Comparison of ENCODE assay signal across 28 cellular contexts in genomic region chr5:65382582-65382981, GRCh38.
DNase-seq lines count a peak whose midpoint lies in the region; ATAC-seq, FAIRE-seq and TF ChIP-seq lines count a peak whose summit lies in the region.
"Had no signal": no experiment of that assay in that cellular context is flagged by ENCODE, and none has a peak within 500 bp of the region (broad histone marks: within the 10 kb centered on the region; RNA-seq: fewer than 3 reads in every experiment).

No MANE protein-coding gene starts in this region.

- intact Hi-C loops in activated T-helper 1 cell treated with anti-CD3 and anti-CD28 coated beads, Interleukin-12 subunit alpha, Interleukin-12 subunit beta, Interleukin-2, Interleukin-4 antibody, amounts not matched to agents 30 ng/mL and 10 ng/mL and 1 ng/mL, durations not matched to agents 14 hours and 24 hours and 36 hours (cut with micrococcal nuclease), result no loop called here

- H3K27ac Mint-ChIP-seq in activated naive CD8-positive, alpha-beta T cell treated with anti-CD3 and anti-CD28 coated beads, Interleukin-2, amount 50 U/mL, for 24 hours, result no peak overlapping the region
- no peak overlapping the region for H3K27ac Mint-ChIP-seq in activated T-helper 1 cell treated with anti-CD3 and anti-CD28 coated beads, Interleukin-12 subunit alpha, Interleukin-12 subunit beta, Interleukin-2, Interleukin-4 antibody, amounts not matched to agents 30 ng/mL and 10 ng/mL and 1 ng/mL, durations not matched to agents 14 hours and 24 hours and 36 hours
- H3K27ac Mint-ChIP-seq in nephron progenitor cell, result no peak overlapping the region
- H3K27ac Mint-ChIP-seq: activated naive CD4-positive, alpha-beta T cell treated with anti-CD3 and anti-CD28 coated beads, Interleukin-2, amount 50 U/mL, for 72 hours; GM23338; T-helper 2 cell treated with Interferon-gamma antibody and Interleukin-4, amounts not matched to agents 5 μg/mL and 100 μg/mL, for 36 hours had no signal

- no peak overlapping the region for H3K4me3 Mint-ChIP-seq in activated naive CD8-positive, alpha-beta T cell treated with anti-CD3 and anti-CD28 coated beads, Interleukin-2, amount 50 U/mL, for 24 hours
- H3K4me3 Mint-ChIP-seq in activated T-helper 1 cell treated with anti-CD3 and anti-CD28 coated beads, Interleukin-12 subunit alpha, Interleukin-12 subunit beta, Interleukin-2, Interleukin-4 antibody, amounts not matched to agents 30 ng/mL and 10 ng/mL and 1 ng/mL, durations not matched to agents 14 hours and 24 hours and 36 hours, result no peak overlapping the region
- no peak overlapping the region for H3K4me3 Mint-ChIP-seq in nephron progenitor cell
- H3K4me3 Mint-ChIP-seq: GM23338; T-helper 2 cell treated with Interferon-gamma antibody and Interleukin-4, amounts not matched to agents 5 μg/mL and 100 μg/mL, for 36 hours had no signal

- no peaks in the 10 kb centered on the region for H3K36me3 Mint-ChIP-seq in activated naive CD8-positive, alpha-beta T cell treated with anti-CD3 and anti-CD28 coated beads, Interleukin-2, amount 50 U/mL, for 24 hours (ENCODE audit: low read depth)
- no peaks in the 10 kb centered on the region for H3K36me3 Mint-ChIP-seq in activated T-helper 1 cell treated with anti-CD3 and anti-CD28 coated beads, Interleukin-12 subunit alpha, Interleukin-12 subunit beta, Interleukin-2, Interleukin-4 antibody, amounts not matched to agents 30 ng/mL and 10 ng/mL and 1 ng/mL, durations not matched to agents 14 hours and 24 hours and 36 hours (ENCODE audit: low read depth)
- H3K36me3 Mint-ChIP-seq in nephron progenitor cell (ENCODE audit: low read depth), result peaks cover 3% of the 10 kb centered on the region
- H3K36me3 Mint-ChIP-seq: activated naive CD4-positive, alpha-beta T cell treated with anti-CD3 and anti-CD28 coated beads, Interleukin-2, amount 50 U/mL, for 72 hours had no signal

- H3K9me3 ChIP-seq in RWPE2 (ENCODE audit: severe bottlenecking), result no peaks in the 10 kb centered on the region
- H3K9me3 ChIP-seq: breast epithelium, Caco-2, colonic mucosa, suprapubic skin had no signal

- peak; percentile 6 for FAIRE-seq in H54 (lab: Jason Lieb, UNC)
- FAIRE-seq: GM18507, small intestine had no signal

- no peak for TF ChIP-seq CTCF in RWPE2 (IDR thresholded peaks at IDR 0.05; ENCODE audit: poor library complexity, severe bottlenecking)
- TF ChIP-seq CTCF in nephron progenitor cell (IDR thresholded peaks at IDR 0.05), result no peak

- H3K4me3 ChIP-seq in RWPE2 (ENCODE audit: severe bottlenecking), result no peak overlapping the region
- H3K4me3 ChIP-seq: breast epithelium, colonic mucosa, GM23338, suprapubic skin had no signal

- H3K4me1 Mint-ChIP-seq in activated naive CD8-positive, alpha-beta T cell treated with anti-CD3 and anti-CD28 coated beads, Interleukin-2, amount 50 U/mL, for 24 hours, result no peaks in the 10 kb centered on the region
- no peaks in the 10 kb centered on the region for H3K4me1 Mint-ChIP-seq in activated T-helper 1 cell treated with anti-CD3 and anti-CD28 coated beads, Interleukin-12 subunit alpha, Interleukin-12 subunit beta, Interleukin-2, Interleukin-4 antibody, amounts not matched to agents 30 ng/mL and 10 ng/mL and 1 ng/mL, durations not matched to agents 14 hours and 24 hours and 36 hours (ENCODE audit: low read depth)
- H3K4me1 Mint-ChIP-seq in nephron progenitor cell, result no peaks in the 10 kb centered on the region
- H3K4me1 Mint-ChIP-seq: GM23338 had no signal

- H3K27me3 ChIP-seq in RWPE2 (ENCODE audit: insufficient read depth, poor library complexity, severe bottlenecking), result no peaks in the 10 kb centered on the region
- H3K27me3 ChIP-seq: breast epithelium, colonic mucosa, suprapubic skin had no signal

- no peaks in the 10 kb centered on the region for H3K27me3 Mint-ChIP-seq in activated naive CD8-positive, alpha-beta T cell treated with anti-CD3 and anti-CD28 coated beads, Interleukin-2, amount 50 U/mL, for 24 hours
- no peaks in the 10 kb centered on the region for H3K27me3 Mint-ChIP-seq in activated T-helper 1 cell treated with anti-CD3 and anti-CD28 coated beads, Interleukin-12 subunit alpha, Interleukin-12 subunit beta, Interleukin-2, Interleukin-4 antibody, amounts not matched to agents 30 ng/mL and 10 ng/mL and 1 ng/mL, durations not matched to agents 14 hours and 24 hours and 36 hours (ENCODE audit: insufficient read depth)
- no peaks in the 10 kb centered on the region for H3K27me3 Mint-ChIP-seq in nephron progenitor cell (ENCODE audit: low read depth, poor library complexity)

- no peaks in the 10 kb centered on the region for H3K4me1 ChIP-seq in RWPE2 (ENCODE audit: insufficient read depth, poor library complexity, severe bottlenecking)
- H3K4me1 ChIP-seq: breast epithelium, Caco-2, colonic mucosa, suprapubic skin had no signal

- no peak for DNase-seq in H54 (ENCODE audit: insufficient read length, low spot score)
- peak; percentile 24 for DNase-seq in LHCN-M2 (ENCODE audit: low read depth)
- no peak for DNase-seq in RWPE2 (ENCODE audit: low spot score)
- peak; percentile 22 for DNase-seq in iris pigment epithelial cell (ENCODE audit: low read depth)
- no peak for DNase-seq in activated naive CD8-positive, alpha-beta T cell treated with anti-CD3 and anti-CD28 coated beads, Interleukin-2, amount 50 U/mL, for 24 hours
- DNase-seq in activated T-helper 1 cell treated with anti-CD3 and anti-CD28 coated beads, Interleukin-12 subunit alpha, Interleukin-12 subunit beta, Interleukin-2, Interleukin-4 antibody, amounts not matched to agents 30 ng/mL and 10 ng/mL and 1 ng/mL, durations not matched to agents 14 hours and 24 hours and 36 hours (ENCODE audit: low spot score), result no peak
- DNase-seq in nephron progenitor cell, result no peak
- DNase-seq: anterior cingulate cortex; C1 segment of cervical spinal cord; Caco-2; colonic mucosa; DMS79 treated with DMSO at 0.1 percent for 48 hours; effector CD4-positive, alpha-beta T cell; Kasumi-1; left ventricle myocardium superior; NCI-H146; NCI-H2107; NCI-H446 treated with DMSO at 0.1 percent for 48 hours; SHP77 treated with DMSO at 0.1 percent for 48 hours; small intestine; stimulated activated naive CD4-positive, alpha-beta T cell treated with Interleukin-2 at 50 U/mL for 16 hours had no signal

- no peak overlapping the region for H3K27ac ChIP-seq in RWPE2 (ENCODE audit: poor library complexity, severe bottlenecking)
- H3K27ac ChIP-seq: breast epithelium, colonic mucosa, suprapubic skin had no signal

- no peaks in the 10 kb centered on the region for H3K9me3 Mint-ChIP-seq in activated naive CD8-positive, alpha-beta T cell treated with anti-CD3 and anti-CD28 coated beads, Interleukin-2, amount 50 U/mL, for 24 hours
- no peaks in the 10 kb centered on the region for H3K9me3 Mint-ChIP-seq in activated T-helper 1 cell treated with anti-CD3 and anti-CD28 coated beads, Interleukin-12 subunit alpha, Interleukin-12 subunit beta, Interleukin-2, Interleukin-4 antibody, amounts not matched to agents 30 ng/mL and 10 ng/mL and 1 ng/mL, durations not matched to agents 14 hours and 24 hours and 36 hours
- peaks cover 3% of the 10 kb centered on the region for H3K9me3 Mint-ChIP-seq in nephron progenitor cell
- H3K9me3 Mint-ChIP-seq: activated naive CD4-positive, alpha-beta T cell treated with anti-CD3 and anti-CD28 coated beads, Interleukin-2, amount 50 U/mL, for 72 hours; GM23338; T-helper 2 cell treated with Interferon-gamma antibody and Interleukin-4, amounts not matched to agents 5 μg/mL and 100 μg/mL, for 36 hours had no signal

- no peak for TF ChIP-seq POLR2A in H54 (IDR thresholded peaks at IDR 0.05; ENCODE audit: low read depth, low read length)

- peak; percentile 45; the same call in 1 of the 3 replicates for ATAC-seq in RWPE2 (ENCODE audit: low read depth)
- ATAC-seq in HG02840 (IDR thresholded peaks at IDR 0.05; ENCODE audit: low FRiP score, unreplicated experiment), result no peak
- ATAC-seq in activated naive CD8-positive, alpha-beta T cell treated with anti-CD3 and anti-CD28 coated beads, Interleukin-2, amount 50 U/mL, for 24 hours, result no peak
- ATAC-seq: activated naive CD4-positive, alpha-beta T cell treated with anti-CD3 and anti-CD28 coated beads, Interleukin-2, amount 50 U/mL, for 72 hours; GM23338; left ventricle myocardium superior had no signal

- H3K36me3 ChIP-seq in RWPE2 (ENCODE audit: low read depth), result peaks cover 15% of the 10 kb centered on the region
- H3K36me3 ChIP-seq: breast epithelium, colonic mucosa, suprapubic skin had no signal

Comparison
In these comparisons a context has a peak if more than half of its experiments do, and no peak if none do; other contexts are left out.
1. DNase-seq: peak in LHCN-M2 (single experiment) and iris pigment epithelial cell (single experiment); none in H54 (single experiment), RWPE2 (single experiment), activated naive CD8-positive, alpha-beta T cell treated with anti-CD3 and anti-CD28 coated beads, Interleukin-2, amount 50 U/mL, for 24 hours (single experiment), activated T-helper 1 cell treated with anti-CD3 and anti-CD28 coated beads, Interleukin-12 subunit alpha, Interleukin-12 subunit beta, Interleukin-2, Interleukin-4 antibody, amounts not matched to agents 30 ng/mL and 10 ng/mL and 1 ng/mL, durations not matched to agents 14 hours and 24 hours and 36 hours (single experiment) and nephron progenitor cell (single experiment).